Comparison of ENCODE assay signal across 1 cellular context in genomic region chr14:75578099-75578785, GRCh38.
TF ChIP-seq lines count a peak whose summit lies in the region.

TSS of gene FLVCR2 (plus strand) at chr14:75578620. CDS start at chr14:75578973, 353 bp downstream.

TF ChIP-seq in HEK293, 187 proteins besides CTCF, POLR2A, EP300 and RAD21 (continued from another document):
- TF ChIP-seq, protein P1, sequence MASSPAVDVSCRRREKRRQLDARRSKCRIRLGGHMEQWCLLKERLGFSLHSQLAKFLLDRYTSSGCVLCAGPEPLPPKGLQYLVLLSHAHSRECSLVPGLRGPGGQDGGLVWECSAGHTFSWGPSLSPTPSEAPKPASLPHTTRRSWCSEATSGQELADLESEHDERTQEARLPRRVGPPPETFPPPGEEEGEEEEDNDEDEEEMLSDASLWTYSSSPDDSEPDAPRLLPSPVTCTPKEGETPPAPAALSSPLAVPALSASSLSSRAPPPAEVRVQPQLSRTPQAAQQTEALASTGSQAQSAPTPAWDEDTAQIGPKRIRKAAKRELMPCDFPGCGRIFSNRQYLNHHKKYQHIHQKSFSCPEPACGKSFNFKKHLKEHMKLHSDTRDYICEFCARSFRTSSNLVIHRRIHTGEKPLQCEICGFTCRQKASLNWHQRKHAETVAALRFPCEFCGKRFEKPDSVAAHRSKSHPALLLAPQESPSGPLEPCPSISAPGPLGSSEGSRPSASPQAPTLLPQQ (tag by site-specific recombination; IDR thresholded peaks at IDR 0.05): no peak
- TF ChIP-seq ZBTB17 (tag by site-specific recombination; IDR thresholded peaks at IDR 0.05) (no peak), ZNF571 (tag by site-specific recombination; IDR thresholded peaks at IDR 0.05) (no peak), ZNF335 (tag by site-specific recombination; conservative IDR thresholded peaks at IDR 0.05) (peak; percentile 86), ZNF37A (tag by site-specific recombination; IDR thresholded peaks at IDR 0.05) (no peak), HOXD13 (CRISPR knock-in tag; IDR thresholded peaks at IDR 0.05; ENCODE audit: borderline replicate concordance) (no peak), ZNF530 (tag by site-specific recombination; IDR thresholded peaks at IDR 0.05; ENCODE audit: low read depth) (no peak), ZNF670 (tag by site-specific recombination; IDR thresholded peaks at IDR 0.05; ENCODE audit: low read depth) (no peak), GLIS1 (tag by site-specific recombination; IDR thresholded peaks at IDR 0.05) (peak; percentile 56), ZNF707 (tag by site-specific recombination; IDR thresholded peaks at IDR 0.05) (no peak), ZNF555 (tag by site-specific recombination; conservative IDR thresholded peaks at IDR 0.05) (no peak), ZNF214 (tag by site-specific recombination; IDR thresholded peaks at IDR 0.05; ENCODE audit: borderline replicate concordance) (no peak), ZNF354C (tag by site-specific recombination; IDR thresholded peaks at IDR 0.05; ENCODE audit: borderline replicate concordance, low read depth) (no peak), ZNF311 (tag by site-specific recombination; IDR thresholded peaks at IDR 0.05; ENCODE audit: borderline replicate concordance) (no peak), ZNF561 (tag by site-specific recombination; IDR thresholded peaks at IDR 0.05; ENCODE audit: borderline replicate concordance) (no peak), ZNF274 (IDR thresholded peaks at IDR 0.05; ENCODE audit: low read length) (no peak), ZNF274 (tag by site-specific recombination; IDR thresholded peaks at IDR 0.05; ENCODE audit: borderline replicate concordance) (no peak), ZNF514 (tag by site-specific recombination; IDR thresholded peaks at IDR 0.05) (no peak), ZFHX2 (tag by site-specific recombination; conservative IDR thresholded peaks at IDR 0.05) (peak; percentile 12; the same call in 1 of the 2 replicates), MEIS1 (CRISPR knock-in tag; IDR thresholded peaks at IDR 0.05; ENCODE audit: borderline replicate concordance) (no peak)
- TF ChIP-seq, protein P2, sequence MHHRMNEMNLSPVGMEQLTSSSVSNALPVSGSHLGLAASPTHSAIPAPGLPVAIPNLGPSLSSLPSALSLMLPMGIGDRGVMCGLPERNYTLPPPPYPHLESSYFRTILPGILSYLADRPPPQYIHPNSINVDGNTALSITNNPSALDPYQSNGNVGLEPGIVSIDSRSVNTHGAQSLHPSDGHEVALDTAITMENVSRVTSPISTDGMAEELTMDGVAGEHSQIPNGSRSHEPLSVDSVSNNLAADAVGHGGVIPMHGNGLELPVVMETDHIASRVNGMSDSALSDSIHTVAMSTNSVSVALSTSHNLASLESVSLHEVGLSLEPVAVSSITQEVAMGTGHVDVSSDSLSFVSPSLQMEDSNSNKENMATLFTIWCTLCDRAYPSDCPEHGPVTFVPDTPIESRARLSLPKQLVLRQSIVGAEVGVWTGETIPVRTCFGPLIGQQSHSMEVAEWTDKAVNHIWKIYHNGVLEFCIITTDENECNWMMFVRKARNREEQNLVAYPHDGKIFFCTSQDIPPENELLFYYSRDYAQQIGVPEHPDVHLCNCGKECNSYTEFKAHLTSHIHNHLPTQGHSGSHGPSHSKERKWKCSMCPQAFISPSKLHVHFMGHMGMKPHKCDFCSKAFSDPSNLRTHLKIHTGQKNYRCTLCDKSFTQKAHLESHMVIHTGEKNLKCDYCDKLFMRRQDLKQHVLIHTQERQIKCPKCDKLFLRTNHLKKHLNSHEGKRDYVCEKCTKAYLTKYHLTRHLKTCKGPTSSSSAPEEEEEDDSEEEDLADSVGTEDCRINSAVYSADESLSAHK (tag by site-specific recombination; IDR thresholded peaks at IDR 0.05): peak; percentile 44; the same call in 1 of the 2 replicates
- TF ChIP-seq, protein P3, sequence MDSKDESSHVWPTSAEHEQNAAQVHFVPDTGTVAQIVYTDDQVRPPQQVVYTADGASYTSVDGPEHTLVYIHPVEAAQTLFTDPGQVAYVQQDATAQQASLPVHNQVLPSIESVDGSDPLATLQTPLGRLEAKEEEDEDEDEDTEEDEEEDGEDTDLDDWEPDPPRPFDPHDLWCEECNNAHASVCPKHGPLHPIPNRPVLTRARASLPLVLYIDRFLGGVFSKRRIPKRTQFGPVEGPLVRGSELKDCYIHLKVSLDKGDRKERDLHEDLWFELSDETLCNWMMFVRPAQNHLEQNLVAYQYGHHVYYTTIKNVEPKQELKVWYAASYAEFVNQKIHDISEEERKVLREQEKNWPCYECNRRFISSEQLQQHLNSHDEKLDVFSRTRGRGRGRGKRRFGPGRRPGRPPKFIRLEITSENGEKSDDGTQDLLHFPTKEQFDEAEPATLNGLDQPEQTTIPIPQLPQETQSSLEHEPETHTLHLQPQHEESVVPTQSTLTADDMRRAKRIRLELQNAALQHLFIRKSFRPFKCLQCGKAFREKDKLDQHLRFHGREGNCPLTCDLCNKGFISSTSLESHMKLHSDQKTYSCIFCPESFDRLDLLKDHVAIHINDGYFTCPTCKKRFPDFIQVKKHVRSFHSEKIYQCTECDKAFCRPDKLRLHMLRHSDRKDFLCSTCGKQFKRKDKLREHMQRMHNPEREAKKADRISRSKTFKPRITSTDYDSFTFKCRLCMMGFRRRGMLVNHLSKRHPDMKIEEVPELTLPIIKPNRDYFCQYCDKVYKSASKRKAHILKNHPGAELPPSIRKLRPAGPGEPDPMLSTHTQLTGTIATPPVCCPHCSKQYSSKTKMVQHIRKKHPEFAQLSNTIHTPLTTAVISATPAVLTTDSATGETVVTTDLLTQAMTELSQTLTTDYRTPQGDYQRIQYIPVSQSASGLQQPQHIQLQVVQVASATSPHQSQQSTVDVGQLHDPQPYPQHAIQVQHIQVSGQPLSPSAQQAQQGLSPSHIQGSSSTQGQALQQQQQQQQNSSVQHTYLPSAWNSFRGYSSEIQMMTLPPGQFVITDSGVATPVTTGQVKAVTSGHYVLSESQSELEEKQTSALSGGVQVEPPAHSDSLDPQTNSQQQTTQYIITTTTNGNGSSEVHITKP (tag by site-specific recombination; IDR thresholded peaks at IDR 0.05): 0 out of 2 replicates have a peak, but pooled peaks have one; percentile 38
- TF ChIP-seq, protein P4, sequence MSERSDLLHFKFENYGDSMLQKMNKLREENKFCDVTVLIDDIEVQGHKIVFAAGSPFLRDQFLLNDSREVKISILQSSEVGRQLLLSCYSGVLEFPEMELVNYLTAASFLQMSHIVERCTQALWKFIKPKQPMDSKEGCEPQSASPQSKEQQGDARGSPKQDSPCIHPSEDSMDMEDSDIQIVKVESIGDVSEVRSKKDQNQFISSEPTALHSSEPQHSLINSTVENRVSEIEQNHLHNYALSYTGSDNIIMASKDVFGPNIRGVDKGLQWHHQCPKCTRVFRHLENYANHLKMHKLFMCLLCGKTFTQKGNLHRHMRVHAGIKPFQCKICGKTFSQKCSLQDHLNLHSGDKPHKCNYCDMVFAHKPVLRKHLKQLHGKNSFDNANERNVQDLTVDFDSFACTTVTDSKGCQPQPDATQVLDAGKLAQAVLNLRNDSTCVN (tag by site-specific recombination; optimal IDR thresholded peaks at IDR 0.05): peak; percentile 52
- TF ChIP-seq, protein P5, sequence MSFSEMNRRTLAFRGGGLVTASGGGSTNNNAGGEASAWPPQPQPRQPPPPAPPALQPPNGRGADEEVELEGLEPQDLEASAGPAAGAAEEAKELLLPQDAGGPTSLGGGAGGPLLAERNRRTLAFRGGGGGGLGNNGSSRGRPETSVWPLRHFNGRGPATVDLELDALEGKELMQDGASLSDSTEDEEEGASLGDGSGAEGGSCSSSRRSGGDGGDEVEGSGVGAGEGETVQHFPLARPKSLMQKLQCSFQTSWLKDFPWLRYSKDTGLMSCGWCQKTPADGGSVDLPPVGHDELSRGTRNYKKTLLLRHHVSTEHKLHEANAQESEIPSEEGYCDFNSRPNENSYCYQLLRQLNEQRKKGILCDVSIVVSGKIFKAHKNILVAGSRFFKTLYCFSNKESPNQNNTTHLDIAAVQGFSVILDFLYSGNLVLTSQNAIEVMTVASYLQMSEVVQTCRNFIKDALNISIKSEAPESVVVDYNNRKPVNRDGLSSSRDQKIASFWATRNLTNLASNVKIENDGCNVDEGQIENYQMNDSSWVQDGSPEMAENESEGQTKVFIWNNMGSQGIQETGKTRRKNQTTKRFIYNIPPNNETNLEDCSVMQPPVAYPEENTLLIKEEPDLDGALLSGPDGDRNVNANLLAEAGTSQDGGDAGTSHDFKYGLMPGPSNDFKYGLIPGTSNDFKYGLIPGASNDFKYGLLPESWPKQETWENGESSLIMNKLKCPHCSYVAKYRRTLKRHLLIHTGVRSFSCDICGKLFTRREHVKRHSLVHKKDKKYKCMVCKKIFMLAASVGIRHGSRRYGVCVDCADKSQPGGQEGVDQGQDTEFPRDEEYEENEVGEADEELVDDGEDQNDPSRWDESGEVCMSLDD (tag by site-specific recombination; IDR thresholded peaks at IDR 0.05): no peak
